ENCODE assay signal across 8 cellular contexts in the genomic region with DNA sequence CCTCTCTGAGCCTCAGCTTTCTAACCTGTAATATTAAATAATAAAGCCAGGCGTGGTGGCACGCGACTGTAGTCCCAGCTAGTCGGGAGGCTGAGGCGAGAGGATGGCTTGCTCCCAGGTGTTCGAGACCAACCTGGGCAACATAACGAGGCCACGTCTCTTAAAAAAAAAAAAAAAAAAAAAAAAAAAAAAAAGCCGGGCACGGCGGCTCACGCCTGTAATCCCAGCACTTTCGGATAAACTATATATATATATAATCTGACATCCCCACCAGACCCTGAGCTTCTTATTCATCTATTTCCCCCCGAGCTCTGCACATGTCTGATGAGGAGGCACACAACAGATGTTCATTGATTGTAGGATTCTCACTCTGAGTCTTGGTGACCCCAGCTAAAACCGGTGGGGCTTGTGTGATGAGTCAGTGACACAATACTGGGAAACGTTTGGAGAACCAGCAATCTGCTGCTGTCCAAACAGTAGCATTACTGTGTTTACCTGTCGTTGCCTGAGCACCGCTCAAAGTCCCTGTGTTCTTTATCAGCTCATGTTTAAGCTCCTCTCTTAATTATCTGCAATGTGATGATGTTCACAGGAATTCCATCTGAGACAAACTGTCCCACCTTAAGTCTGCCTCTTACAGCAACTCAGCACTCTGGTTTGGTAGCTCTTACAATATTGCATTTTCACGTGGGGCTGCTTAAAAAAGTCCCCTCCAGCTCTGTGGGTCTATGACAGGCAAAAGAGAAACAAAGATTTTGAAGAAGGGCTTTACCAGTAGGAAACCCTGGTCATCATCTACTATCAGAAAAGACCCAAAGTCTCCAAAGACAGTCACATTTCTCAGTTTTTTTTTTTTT. TPM values are rescaled to one million over a fixed set of nuclear protein-coding genes. Genes with fewer than 3 reads are reported as not detected.
DNase-seq lines count a peak whose midpoint lies in the region; ATAC-seq and TF ChIP-seq lines count a peak whose summit lies in the region.

No MANE protein-coding gene starts in this region.

- no peaks in the 10 kb centered on the region for H3K9me3 Mint-ChIP-seq in CD4-positive, alpha-beta T cell

- H3K79me1 ChIP-seq in neuronal stem cell (ENCODE audit: low read depth, low read length): peaks cover 7% of the 10 kb centered on the region

- H3K27ac ChIP-seq in CD4-positive, alpha-beta T cell (ENCODE audit: low read depth, low read length): peak overlapping the region; percentile 99
- H3K27ac ChIP-seq in esophagus squamous epithelium (peak overlapping the region; percentile 92 to 98 (median 97)), neuronal stem cell (replicated peaks; ENCODE audit: low read length) (no peak overlapping the region)

- H3K18ac ChIP-seq in neuronal stem cell (ENCODE audit: low read length): no peak overlapping the region

- no peak overlapping the region for H2BK15ac ChIP-seq in neuronal stem cell (ENCODE audit: low read length)

- H3K9me3 ChIP-seq in CD4-positive, alpha-beta T cell (ENCODE audit: control insufficient read depth, low read length): no peaks in the 10 kb centered on the region
- H3K9me3 ChIP-seq in esophagus squamous epithelium (no peaks in the 10 kb centered on the region), neuronal stem cell (replicated peaks in 1 of 2; ENCODE audit: control insufficient read depth in 2 of 2, insufficient read depth in 1 of 2, low read depth in 1 of 2, low read length in 2 of 2) (no peaks in the 10 kb centered on the region)

- DNase-seq in CD4-positive, alpha-beta T cell: no peak
- peak; percentile 95 for DNase-seq in HT-29 (ENCODE audit: low spot score)
- DNase-seq in SW480 (ENCODE audit: low spot score): peak; percentile 83
- DNase-seq in esophagus squamous epithelium (lab: John Stamatoyannopoulos, UW): no peak
- no peak for DNase-seq in neuronal stem cell (ENCODE audit: low spot score)
- no peak for DNase-seq in foreskin melanocyte

- peak overlapping the region; percentile 99 for H3K27ac Mint-ChIP-seq in CD4-positive, alpha-beta T cell

- peaks cover 17 to 52% (median 24%) of the 10 kb centered on the region in 3 donors for H3K4me1 ChIP-seq in esophagus squamous epithelium
- peaks cover 6 to 8% of the 10 kb centered on the region in 2 donors for H3K4me1 ChIP-seq in neuronal stem cell (ENCODE audit: control insufficient read depth in 2 of 2, insufficient read depth in 1 of 2, low read depth in 1 of 2, low read length in 2 of 2)

- no peak overlapping the region for H2BK5ac ChIP-seq in neuronal stem cell (ENCODE audit: low read length)

- no peaks in the 10 kb centered on the region for H3K27me3 Mint-ChIP-seq in CD4-positive, alpha-beta T cell

- no peak for TF ChIP-seq POLR2A in esophagus squamous epithelium (IDR thresholded peaks at IDR 0.05)

- H3K4ac ChIP-seq in neuronal stem cell (ENCODE audit: low read length): no peak overlapping the region

- peak overlapping the region; percentile 100 for H2AFZ ChIP-seq in neuronal stem cell (ENCODE audit: low read length)

- H4K91ac ChIP-seq in neuronal stem cell (ENCODE audit: low read depth, low read length, poor library complexity): no peak overlapping the region

- no peak for ATAC-seq in CD4-positive, alpha-beta T cell (ENCODE audit: poor library complexity)
- ATAC-seq in HG03460 (IDR thresholded peaks at IDR 0.05; ENCODE audit: unreplicated experiment) (no peak), HG03175 (IDR thresholded peaks at IDR 0.05; ENCODE audit: unreplicated experiment) (no peak)

- POLR2A ChIA-PET in CD4-positive, alpha-beta T cell (lab: Charles Lee): interaction anchor here (0.5 to 2.0 kb wide), 6 partner anchors 15 to 276 kb away, joined by 3 to 33 read pairs (median 4); partner anchors contain the start of genes RNF114 and SLC9A8

- H3K4me1 Mint-ChIP-seq in CD4-positive, alpha-beta T cell (ENCODE audit: low read depth): peaks cover 39% of the 10 kb centered on the region

- H3K23ac ChIP-seq in neuronal stem cell (ENCODE audit: low read depth, low read length, poor library complexity): no peak overlapping the region

- no peak overlapping the region for H2BK12ac ChIP-seq in neuronal stem cell (ENCODE audit: low read length)

- peak overlapping the region; percentile 98 for H3K4me3 Mint-ChIP-seq in CD4-positive, alpha-beta T cell

- H3K14ac ChIP-seq in neuronal stem cell (ENCODE audit: low read length): no peak overlapping the region

- no peak overlapping the region for H2BK120ac ChIP-seq in neuronal stem cell (ENCODE audit: low read depth, low read length)

- peak overlapping the region; percentile 73 to 99 (median 85) for H3K4me3 ChIP-seq in esophagus squamous epithelium
- peak overlapping the region; percentile 86 to 93 for H3K4me3 ChIP-seq in neuronal stem cell (ENCODE audit: low read length in 2 of 2)

- TF ChIP-seq CTCF in CD4-positive, alpha-beta T cell (IDR thresholded peaks at IDR 0.05): no peak
- TF ChIP-seq CTCF in esophagus squamous epithelium (IDR thresholded peaks at IDR 0.05): no peak

- intact Hi-C loops in CD4-positive, alpha-beta T cell (cut with DNase I, micrococcal nuclease): loop anchor here in 1 of 2 experiments (10.0 kb wide), 1 partner anchor 102 kb away; the partner anchor contains the start of gene SLC9A8
- intact Hi-C loops in esophagus squamous epithelium (cut with DNase I): no loop called here

- H3K9ac ChIP-seq in neuronal stem cell (ENCODE audit: low read depth, low read length, poor library complexity): no peak overlapping the region

- H3K4me2 ChIP-seq in neuronal stem cell (ENCODE audit: insufficient read depth, low read length, poor library complexity, severe bottlenecking): peak overlapping the region; percentile 78

- H3K36me3 ChIP-seq in esophagus squamous epithelium: no peaks in the 10 kb centered on the region
- H3K36me3 ChIP-seq in neuronal stem cell (replicated peaks in 1 of 2; ENCODE audit: control insufficient read depth in 2 of 2, insufficient read depth in 2 of 2, low read length in 2 of 2): no peaks in the 10 kb centered on the region

- no peak overlapping the region for H2AK5ac ChIP-seq in neuronal stem cell (ENCODE audit: low read depth, low read length)

- no peak overlapping the region for H4K8ac ChIP-seq in neuronal stem cell (ENCODE audit: low read depth, low read length)

- 22 to 33% methylated on average over 17 to 19 of the region's 19 CpGs for WGBS in esophagus squamous epithelium, 2 donors
- no CpG with 5 or more reads among the region's 19 CpGs for WGBS in neuronal stem cell (ENCODE audit: extremely low coverage in 2 of 2, insufficient read length in 2 of 2, insufficient replicate concordance in 1 of 2), 2 donors

- peaks cover 16% of the 10 kb centered on the region for H3K36me3 Mint-ChIP-seq in CD4-positive, alpha-beta T cell (ENCODE audit: low read depth)

- H3K27me3 ChIP-seq in CD4-positive, alpha-beta T cell (ENCODE audit: control insufficient read depth, insufficient read depth, low read length): no peaks in the 10 kb centered on the region
- no peaks in the 10 kb centered on the region for H3K27me3 ChIP-seq in esophagus squamous epithelium
- H3K27me3 ChIP-seq in neuronal stem cell (ENCODE audit: control insufficient read depth in 3 of 3, insufficient read depth in 3 of 3, low read depth in 1 of 3, low read length in 3 of 3): no peaks in the 10 kb centered on the region

- CTCF ChIA-PET in CD4-positive, alpha-beta T cell (lab: Charles Lee): interaction anchor here (0.6 to 1.6 kb wide), 9 partner anchors 10 to 879 kb away, joined by 3 to 7 read pairs (median 4); partner anchors contain the start of genes BCAS4 and RNF114

RNA-seq across cellular contexts. Expression of gene SPATA2, which starts 1.0 kb away (rescaled TPM):
- total RNA-seq in CD4-positive, alpha-beta T cell: 10 to 100 TPM; 16.0 to 16.4 TPM
- total RNA-seq in HT-29 (2014; rRNA removed; shearing (Covaris generic)): 10.2 and 10.7 TPM in 2 replicates
- 1 to 10 TPM; 3.3 to 5.6 (median 4.0) TPM for total RNA-seq in esophagus squamous epithelium
- polyA plus RNA-seq in neuronal stem cell (2013, experiment 1 of 2): 9.3 TPM
- polyA plus RNA-seq in neuronal stem cell (2013, experiment 2 of 2): 9.3 TPM

RNA-seq across cellular contexts. Expression of gene RNF114, which starts 19.8 kb away (rescaled TPM):
- 100 to 1,000 TPM; 129 to 132 TPM for total RNA-seq in CD4-positive, alpha-beta T cell
- 62.4 and 95.2 TPM in 2 replicates for total RNA-seq in HT-29 (2014; rRNA removed; shearing (Covaris generic))
- total RNA-seq in esophagus squamous epithelium: 100 to 1,000 TPM in 1 of 4 donors, 10 to 100 TPM in 3; 73.2 to 102 (median 79.7) TPM
- polyA plus RNA-seq in neuronal stem cell (2013, experiment 1 of 2): 37.2 TPM
- polyA plus RNA-seq in neuronal stem cell (2013, experiment 2 of 2): 37.0 TPM

Comparison
In these comparisons a context has a peak if more than half of its experiments do, and no peak if none do; other contexts are left out.
1. DNase-seq: peak in HT-29 (single experiment) and SW480 (single experiment); none in CD4-positive, alpha-beta T cell (0 of 10), esophagus squamous epithelium (single experiment), neuronal stem cell (single experiment) and foreskin melanocyte (single experiment).